In the genomic region with DNA sequence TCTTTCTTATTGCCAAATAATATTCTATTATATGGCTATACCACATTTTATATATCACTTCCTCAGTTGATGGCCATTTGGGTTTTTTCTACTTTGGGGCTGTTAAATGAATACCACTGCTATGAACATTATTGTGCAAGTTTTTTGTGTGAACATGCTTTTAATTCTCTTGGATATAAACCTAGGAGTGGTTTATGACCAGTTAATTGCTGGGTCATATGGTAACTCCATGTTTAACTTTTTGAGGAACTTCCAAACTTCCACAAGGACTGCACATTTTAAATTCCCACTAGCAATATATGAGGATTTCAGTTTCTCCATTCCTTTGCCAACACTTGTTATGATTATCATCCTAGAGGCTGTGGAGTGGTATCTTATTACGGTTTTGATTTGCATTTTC, we compare ENCODE assay signal across 20 cellular contexts. TPM values are rescaled to one million over a fixed set of nuclear protein-coding genes. Genes with fewer than 3 reads are reported as not detected.
A peak's percentile ranks its signal among the peaks of the same experiment; 100 is the strongest.
DNase-seq lines count a peak whose midpoint lies in the region; ATAC-seq and TF ChIP-seq lines count a peak whose summit lies in the region.
"Had no signal": no experiment of that assay in that cellular context is flagged by ENCODE, and none has a peak within 500 bp of the region (broad histone marks: within the 10 kb centered on the region; RNA-seq: fewer than 3 reads in every experiment).

No MANE protein-coding gene starts in this region.

- no peak for ATAC-seq in RWPE2 (ENCODE audit: low read depth)
- peak; percentile 73 for ATAC-seq in left colon

- peaks cover 20% of the 10 kb centered on the region for H3K4me1 ChIP-seq in RWPE2 (ENCODE audit: insufficient read depth, poor library complexity, severe bottlenecking)
- H3K4me1 ChIP-seq in Karpas-422 (ENCODE audit: low read length): peaks cover 10% of the 10 kb centered on the region

- no peak overlapping the region for H2AFZ ChIP-seq in Karpas-422 (ENCODE audit: low read length)
- H2AFZ ChIP-seq: GM23248 had no signal

- peaks cover 75% of the 10 kb centered on the region for H3K79me2 ChIP-seq in Karpas-422 (ENCODE audit: low read length)

- peak; percentile 9 for DNase-seq in NCI-H2171 treated with DMSO at 0.1 percent for 48 hours (lab: John Stamatoyannopoulos, UW)
- no peak for DNase-seq in NCI-H2171 (lab: John Stamatoyannopoulos, UW)
- DNase-seq in RWPE2 (ENCODE audit: low spot score): no peak
- no peak for DNase-seq in left colon
- DNase-seq in NCI-H82 treated with DMSO at 0.1 percent for 48 hours (lab: John Stamatoyannopoulos, UW; ENCODE audit: unreplicated experiment): no peak
- no peak for DNase-seq in Karpas-422
- no peak for DNase-seq in NCI-H128 (lab: John Stamatoyannopoulos, UW; ENCODE audit: unreplicated experiment)
- DNase-seq in activated CD4-positive, CD25-positive, alpha-beta regulatory T cell (lab: John Stamatoyannopoulos, UW): no peak
- DNase-seq: 8988T, ACHN, GM23248, H9, NCI-H1092 treated with DMSO at 0.1 percent for 48 hours, NCI-H146, NCI-H1930, NCI-H2107, NCI-H226, NCI-H510A, NCI-H748 treated with DMSO at 0.1 percent for 48 hours had no signal

- no peak for TF ChIP-seq CTCF in RWPE2 (IDR thresholded peaks at IDR 0.05; ENCODE audit: poor library complexity, severe bottlenecking)

- H3K36me3 ChIP-seq in RWPE2 (ENCODE audit: low read depth) (peaks cover 48% of the 10 kb centered on the region), Karpas-422 (ENCODE audit: insufficient read depth, low read length) (peaks cover 11% of the 10 kb centered on the region; the same call in 1 of the 2 replicates)

- H3K27me3 ChIP-seq in RWPE2 (ENCODE audit: insufficient read depth, poor library complexity, severe bottlenecking) (no peaks in the 10 kb centered on the region), Karpas-422 (ENCODE audit: low read length) (no peaks in the 10 kb centered on the region)

- H3K9me2 ChIP-seq in Karpas-422 (replicated peaks; ENCODE audit: insufficient read depth, low read length): no peaks in the 10 kb centered on the region

- H4K20me1 ChIP-seq in Karpas-422 (ENCODE audit: insufficient read depth, low read depth, low read length): no peaks in the 10 kb centered on the region

- H3K9ac ChIP-seq in Karpas-422 (ENCODE audit: low read length): no peak overlapping the region
- H3K9ac ChIP-seq: GM23248, KMS-11 had no signal

- intact Hi-C loops in left colon (cut with DNase I, micrococcal nuclease): no loop called here

- H3K9me3 ChIP-seq in RWPE2 (ENCODE audit: severe bottlenecking): no peaks in the 10 kb centered on the region
- no peaks in the 10 kb centered on the region for H3K9me3 ChIP-seq in Karpas-422 (ENCODE audit: low read length)

- H3K4me3 ChIP-seq in RWPE2 (ENCODE audit: severe bottlenecking): no peak overlapping the region
- no peak overlapping the region for H3K4me3 ChIP-seq in Karpas-422 (ENCODE audit: low read length)
- H3K4me3 ChIP-seq: GM23248 had no signal

- H3K4me2 ChIP-seq in Karpas-422 (ENCODE audit: low read depth, low read length, poor library complexity, severe bottlenecking): no peak overlapping the region
- H3K4me2 ChIP-seq: KMS-11 had no signal

- H3K27ac ChIP-seq in RWPE2 (ENCODE audit: poor library complexity, severe bottlenecking): peak overlapping the region; percentile 81
- H3K27ac ChIP-seq in Karpas-422 (ENCODE audit: low read length): no peak overlapping the region
- H3K27ac ChIP-seq: KMS-11 had no signal

RNA-seq across cellular contexts. Expression of a gene that starts 37.9 kb away (rescaled TPM):
- 10 to 100 TPM; 48.0 to 62.7 TPM for total RNA-seq in left colon
- 36.3 and 67.3 TPM in 2 replicates for total RNA-seq in Karpas-422 (2014; rRNA removed; shearing (Covaris generic); ENCODE audit: low replicate concordance)

RNA-seq across cellular contexts. Expression of a gene that starts 37.9 kb away (rescaled TPM):
- total RNA-seq in left colon: 10 to 100 TPM; 15.7 to 18.1 TPM
- total RNA-seq in Karpas-422 (2014; rRNA removed; shearing (Covaris generic); ENCODE audit: low replicate concordance): 8.5 and 14.5 TPM in 2 replicates
